10 cellular contexts compared by ENCODE assay signal in the genomic region with DNA sequence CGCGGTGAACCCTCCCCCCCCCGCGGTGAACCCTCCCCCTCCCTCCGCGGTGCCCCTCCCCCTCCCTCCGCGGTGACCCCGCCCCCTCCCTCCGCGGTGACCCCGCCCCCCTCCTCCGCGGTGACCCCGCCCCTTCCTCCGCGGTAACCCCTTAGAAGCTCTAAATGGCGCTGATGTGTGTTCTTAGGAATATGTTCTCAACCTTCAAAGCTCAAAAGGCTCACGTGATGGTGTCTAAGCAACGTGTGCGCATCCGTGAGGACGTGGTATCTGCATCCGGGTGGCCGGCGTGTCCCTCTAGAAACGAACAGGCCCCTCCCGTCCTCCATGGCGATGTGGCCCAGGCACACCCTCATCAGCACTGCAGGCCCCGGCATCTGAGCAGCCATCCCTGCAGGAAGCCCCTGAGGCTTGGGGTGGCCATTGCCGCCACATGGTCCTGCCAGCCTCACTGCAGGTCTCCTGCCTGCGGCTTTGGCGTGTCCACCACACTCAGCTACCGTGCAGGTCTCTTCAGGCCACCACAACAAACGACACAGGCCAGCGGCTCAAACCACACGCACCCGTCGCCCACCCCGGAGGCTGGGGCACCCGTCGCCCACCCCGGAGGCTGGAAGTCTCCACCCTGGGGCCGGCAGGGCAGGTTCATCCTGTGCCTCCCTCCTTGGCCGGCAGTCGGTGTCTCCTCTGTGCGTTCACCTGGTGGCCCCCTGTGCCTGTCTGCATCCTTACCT. TPM values are rescaled to one million over a fixed set of nuclear protein-coding genes. Genes with fewer than 3 reads are reported as not detected.
A peak's percentile ranks its signal among the peaks of the same experiment; 100 is the strongest.
DNase-seq lines count a peak whose midpoint lies in the region; ATAC-seq and TF ChIP-seq lines count a peak whose summit lies in the region.
"Had no signal": no experiment of that assay in that cellular context is flagged by ENCODE, and none has a peak within 500 bp of the region (broad histone marks: within the 10 kb centered on the region; RNA-seq: fewer than 3 reads in every experiment).

No MANE protein-coding gene starts in this region.

- no peaks in the 10 kb centered on the region for H3K9me3 Mint-ChIP-seq in activated CD4-positive, alpha-beta T cell treated with anti-CD3 and anti-CD28 coated beads for 36 hours (ENCODE audit: low read depth)
- peaks cover 4% of the 10 kb centered on the region for H3K9me3 Mint-ChIP-seq in activated naive CD4-positive, alpha-beta T cell treated with anti-CD3 and anti-CD28 coated beads, Interleukin-2, amount 10 ng/mL, durations not matched to agents 7 days and 5 days

- H3K27ac ChIP-seq in RWPE1 = no peak overlapping the region
- H3K27ac ChIP-seq: suprapubic skin had no signal

- H3K4me3 Mint-ChIP-seq in activated CD4-positive, alpha-beta T cell treated with anti-CD3 and anti-CD28 coated beads for 36 hours = peak overlapping the region; percentile 39
- H3K4me3 Mint-ChIP-seq in activated naive CD4-positive, alpha-beta T cell treated with anti-CD3 and anti-CD28 coated beads, Interleukin-2, amount 10 ng/mL, durations not matched to agents 7 days and 5 days = peak overlapping the region; percentile 61

- POLR2A ChIA-PET in activated CD4-positive, alpha-beta T cell treated with anti-CD3 and anti-CD28 coated beads for 36 hours (lab: Charles Lee) = no interaction called here
- POLR2A ChIA-PET in RWPE1 (lab: Yijun Ruan, JAX; ENCODE audit: low non-redundant PET) = no interaction called here

- CTCF ChIA-PET in activated CD4-positive, alpha-beta T cell treated with anti-CD3 and anti-CD28 coated beads for 36 hours (lab: Charles Lee) = no interaction called here
- CTCF ChIA-PET in activated naive CD4-positive, alpha-beta T cell treated with anti-CD3 and anti-CD28 coated beads, Interleukin-2, amount 10 ng/mL, durations not matched to agents 7 days and 5 days (lab: Charles Lee) = no interaction called here
- CTCF ChIA-PET in RWPE1 (lab: Yijun Ruan, JAX) = interaction anchor here (0.6 kb wide), 1 partner anchor 26 kb away, joined by 3 read pairs; no protein-coding TSS in a partner anchor

- H3K36me3 Mint-ChIP-seq in activated CD4-positive, alpha-beta T cell treated with anti-CD3 and anti-CD28 coated beads for 36 hours (ENCODE audit: low read depth) = no peaks in the 10 kb centered on the region
- peaks cover 6% of the 10 kb centered on the region for H3K36me3 Mint-ChIP-seq in activated naive CD4-positive, alpha-beta T cell treated with anti-CD3 and anti-CD28 coated beads, Interleukin-2, amount 10 ng/mL, durations not matched to agents 7 days and 5 days

- H3K27ac Mint-ChIP-seq in activated CD4-positive, alpha-beta T cell treated with anti-CD3 and anti-CD28 coated beads for 36 hours = no peak overlapping the region
- H3K27ac Mint-ChIP-seq in activated naive CD4-positive, alpha-beta T cell treated with anti-CD3 and anti-CD28 coated beads, Interleukin-2, amount 10 ng/mL, durations not matched to agents 7 days and 5 days = peak overlapping the region; percentile 89

- H3K4me1 Mint-ChIP-seq in activated CD4-positive, alpha-beta T cell treated with anti-CD3 and anti-CD28 coated beads for 36 hours = peaks cover 40% of the 10 kb centered on the region
- peaks cover 41% of the 10 kb centered on the region for H3K4me1 Mint-ChIP-seq in activated naive CD4-positive, alpha-beta T cell treated with anti-CD3 and anti-CD28 coated beads, Interleukin-2, amount 10 ng/mL, durations not matched to agents 7 days and 5 days

- no peaks in the 10 kb centered on the region for H3K27me3 Mint-ChIP-seq in activated CD4-positive, alpha-beta T cell treated with anti-CD3 and anti-CD28 coated beads for 36 hours
- H3K27me3 Mint-ChIP-seq in activated naive CD4-positive, alpha-beta T cell treated with anti-CD3 and anti-CD28 coated beads, Interleukin-2, amount 10 ng/mL, durations not matched to agents 7 days and 5 days = peaks cover 50% of the 10 kb centered on the region

- no peak for TF ChIP-seq CTCF in RWPE1 (conservative IDR thresholded peaks at IDR 0.05; ENCODE audit: low read depth)

- peak; percentile 62 for DNase-seq in activated CD4-positive, alpha-beta T cell treated with anti-CD3 and anti-CD28 coated beads for 36 hours
- DNase-seq in activated CD4-positive, alpha-beta T cell treated with anti-CD3 and anti-CD28 coated beads for 48 hours = no peak
- DNase-seq in NOMO-1 (lab: John Stamatoyannopoulos, UW; ENCODE audit: unreplicated experiment in 2 of 2) = peak; percentile 26 to 66
- DNase-seq in activated naive CD4-positive, alpha-beta T cell treated with anti-CD3 and anti-CD28 coated beads, Interleukin-2, amount 10 ng/mL, durations not matched to agents 7 days and 5 days = peak; percentile 61
- DNase-seq in sciatic nerve (ENCODE audit: low spot score) = no peak
- DNase-seq in NCI-H510A (lab: John Stamatoyannopoulos, UW) = no peak
- no peak for DNase-seq in RWPE1 (ENCODE audit: low spot score)
- DNase-seq: NCI-H446 had no signal

- intact Hi-C loops in activated CD4-positive, alpha-beta T cell treated with anti-CD3 and anti-CD28 coated beads for 36 hours (cut with DNase I, micrococcal nuclease) = loop anchor here (1.0 kb wide), 2 partner anchors 14 to 31 kb away; no protein-coding TSS in a partner anchor
- intact Hi-C loops in sciatic nerve (cut with DNase I) = no loop called here

- peak; percentile 50 for ATAC-seq in activated CD4-positive, alpha-beta T cell treated with anti-CD3 and anti-CD28 coated beads for 36 hours
- ATAC-seq in sciatic nerve = peak; percentile 23
- ATAC-seq in GM21423 (IDR thresholded peaks at IDR 0.05; ENCODE audit: unreplicated experiment) = no peak

RNA-seq across cellular contexts. Expression of a gene that starts 14.5 kb away (rescaled TPM):
- 10 to 100 TPM; 35.7 to 55.1 TPM for total RNA-seq in activated CD4-positive, alpha-beta T cell treated with anti-CD3 and anti-CD28 coated beads for 36 hours
- 43.7 TPM for total RNA-seq in sciatic nerve

Comparison
In these comparisons a context has a peak if more than half of its experiments do, and no peak if none do; other contexts are left out.
1. DNase-seq: peak in activated CD4-positive, alpha-beta T cell treated with anti-CD3 and anti-CD28 coated beads for 36 hours (single experiment), NOMO-1 (2 of 2) and activated naive CD4-positive, alpha-beta T cell treated with anti-CD3 and anti-CD28 coated beads, Interleukin-2, amount 10 ng/mL, durations not matched to agents 7 days and 5 days (single experiment); none in activated CD4-positive, alpha-beta T cell treated with anti-CD3 and anti-CD28 coated beads for 48 hours (single experiment), sciatic nerve (single experiment), NCI-H510A (single experiment) and RWPE1 (single experiment).